1 cellular context compared by ENCODE assay signal in genomic region chr6:125809771-125810315, GRCh38.
TF ChIP-seq lines count a peak whose summit lies in the region.

No MANE protein-coding gene starts in this region.

TF ChIP-seq in neural cell, 6 proteins besides CTCF, POLR2A, EP300 and RAD21 (continued from another document):
- no peak for TF ChIP-seq REST (IDR thresholded peaks at IDR 0.05; ENCODE audit: borderline replicate concordance)
- TF ChIP-seq EZH2 (IDR thresholded peaks at IDR 0.05; ENCODE audit: borderline replicate concordance, insufficient read depth, low read length, poor library complexity, severe bottlenecking), result no peak
- no peak for TF ChIP-seq MXI1 (conservative IDR thresholded peaks at IDR 0.05; ENCODE audit: poor library complexity, severe bottlenecking)
